Comparison of ENCODE assay signal across 22 cellular contexts in genomic region chr1:14723401-14723800, GRCh38.
A peak's percentile ranks its signal among the peaks of the same experiment; 100 is the strongest.
DNase-seq lines count a peak whose midpoint lies in the region; ATAC-seq, FAIRE-seq and TF ChIP-seq lines count a peak whose summit lies in the region.
"Had no signal": no experiment of that assay in that cellular context is flagged by ENCODE, and none has a peak within 500 bp of the region (broad histone marks: within the 10 kb centered on the region; RNA-seq: fewer than 3 reads in every experiment).

No MANE protein-coding gene starts in this region.

- H2AFZ ChIP-seq in K562 (ENCODE audit: low read depth, low read length) (no peak overlapping the region), neuronal stem cell (ENCODE audit: low read length) (no peak overlapping the region)

- intact Hi-C loops in K562 (cut with micrococcal nuclease) = no loop called here
- intact Hi-C loops in kidney (cut with DNase I) = no loop called here

- no peak for TF ChIP-seq RAD21 in K562 (CRISPR knock-in tag; conservative IDR thresholded peaks at IDR 0.05 in 1 of 2, IDR thresholded peaks at IDR 0.05 in 1 of 2)

- H3K4me2 ChIP-seq in K562 (ENCODE audit: insufficient read depth, low read length) = no peak overlapping the region
- no peak overlapping the region for H3K4me2 ChIP-seq in neuronal stem cell (ENCODE audit: insufficient read depth, low read length, poor library complexity, severe bottlenecking)

- H4K8ac ChIP-seq in neuronal stem cell (ENCODE audit: low read depth, low read length) = no peak overlapping the region

- H3K79me1 ChIP-seq in neuronal stem cell (ENCODE audit: low read depth, low read length) = no peaks in the 10 kb centered on the region

- in situ Hi-C loops in K562 (cut with MboI) = no loop called here

- H3K9me3 ChIP-seq in K562 (replicated peaks; ENCODE audit: control insufficient read depth, insufficient read depth, low read depth, low read length) = no peaks in the 10 kb centered on the region
- H3K9me3 ChIP-seq in kidney (ENCODE audit: control insufficient read depth in 1 of 2, low read length in 2 of 2) = no peaks in the 10 kb centered on the region
- H3K9me3 ChIP-seq in neuronal stem cell (replicated peaks in 1 of 2; ENCODE audit: control insufficient read depth in 2 of 2, insufficient read depth in 1 of 2, low read depth in 1 of 2, low read length in 2 of 2) = peaks cover 0 to 11% of the 10 kb centered on the region in 2 donors
- H3K9me3 ChIP-seq: BE2C, HAP-1 had no signal

- FAIRE-seq in K562 (lab: Jason Lieb, UNC) (no peak), kidney (lab: Jason Lieb, UNC) (no peak)
- FAIRE-seq: A204.1, G401.6, GM12891, HTR-8/SVneo had no signal

- H2AK5ac ChIP-seq in neuronal stem cell (ENCODE audit: low read depth, low read length) = peak overlapping the region; percentile 22

- no peak overlapping the region for H3K9ac ChIP-seq in K562 (ENCODE audit: insufficient read depth in 1 of 2, low read depth in 2 of 2, low read length in 2 of 2)
- no peak overlapping the region for H3K9ac ChIP-seq in kidney (ENCODE audit: low read length in 2 of 2)
- no peak overlapping the region for H3K9ac ChIP-seq in neuronal stem cell (ENCODE audit: low read depth, low read length, poor library complexity)

- no peak for TF ChIP-seq POLR2A in K562 (conservative IDR thresholded peaks at IDR 0.05)

- DNase-seq in K562 (ENCODE audit: extremely low read depth in 1 of 4, low spot score in 3 of 4) (no peak), kidney (peak; percentile 10), neuronal stem cell (ENCODE audit: low spot score) (no peak), T-helper 2 cell (no peak)
- DNase-seq: ACHN; BE2C; CD4-positive, CD25-positive, alpha-beta regulatory T cell; CD8-positive, alpha-beta memory T cell; COR-L47; DMS 273 treated with DMSO at 0.1 percent for 48 hours; DMS53; DND-41; EL; IMR-90; KBM-7 had no signal

- POLR2A ChIA-PET in K562 (lab: Yijun Ruan, JAX) = interaction anchor here (1.6 to 1.8 kb wide), 2 partner anchors 9 to 14 kb away, joined by 4 to 6 read pairs; no protein-coding TSS in a partner anchor

- H3K27ac ChIP-seq in K562 (ENCODE audit: extremely low read depth, low read depth, low read length) (no peak overlapping the region), kidney (ENCODE audit: low read depth in 2 of 2, low read length in 2 of 2) (no peak overlapping the region), neuronal stem cell (replicated peaks; ENCODE audit: low read length) (no peak overlapping the region)

- no peak overlapping the region for H3K14ac ChIP-seq in neuronal stem cell (ENCODE audit: low read length)

- no peaks in the 10 kb centered on the region for H3K4me1 ChIP-seq in K562 (replicated peaks in 1 of 2; ENCODE audit: control insufficient read depth in 2 of 2, insufficient read depth in 2 of 2, low read length in 2 of 2)
- H3K4me1 ChIP-seq in kidney (ENCODE audit: control insufficient read depth in 1 of 2, insufficient read depth in 1 of 2, low read depth in 1 of 2, low read length in 2 of 2) = no peaks in the 10 kb centered on the region
- H3K4me1 ChIP-seq in neuronal stem cell (ENCODE audit: control insufficient read depth in 2 of 2, insufficient read depth in 1 of 2, low read depth in 1 of 2, low read length in 2 of 2) = peaks cover 0 to 16% of the 10 kb centered on the region in 2 donors
- H3K4me1 ChIP-seq: BE2C, HAP-1 had no signal

- BruUV-seq in K562 (replicated peaks; lab: Mats Ljungman, UMichigan) = no TSS peak

- H3K4me3 ChIP-seq in K562 = no peak overlapping the region
- H3K4me3 ChIP-seq in kidney (ENCODE audit: low read length in 2 of 2) = no peak overlapping the region
- no peak overlapping the region for H3K4me3 ChIP-seq in neuronal stem cell (ENCODE audit: low read length in 2 of 2)
- H3K4me3 ChIP-seq: HAP-1 had no signal

- no peak for TF ChIP-seq EP300 in K562 (IDR thresholded peaks at IDR 0.05; ENCODE audit: low read length)

- H3K36me3 ChIP-seq in K562 (ENCODE audit: control insufficient read depth, insufficient read depth, low read length) (no peaks in the 10 kb centered on the region), kidney (ENCODE audit: control insufficient read depth in 1 of 2, insufficient read depth in 2 of 2, low read length in 2 of 2) (no peaks in the 10 kb centered on the region), neuronal stem cell (replicated peaks in 1 of 2; ENCODE audit: control insufficient read depth in 2 of 2, insufficient read depth in 2 of 2, low read length in 2 of 2) (peaks cover 0 to 30% of the 10 kb centered on the region in 2 donors)
- H3K36me3 ChIP-seq: BE2C, HAP-1 had no signal

- H4K20me1 ChIP-seq in K562 (replicated peaks; ENCODE audit: control insufficient read depth, insufficient read depth, low read length) = no peaks in the 10 kb centered on the region

- H3K4ac ChIP-seq in neuronal stem cell (ENCODE audit: low read length) = no peak overlapping the region

- H2BK15ac ChIP-seq in neuronal stem cell (ENCODE audit: low read length) = no peak overlapping the region

- TF ChIP-seq CTCF in K562 (IDR thresholded peaks at IDR 0.05 in 2 of 3, conservative IDR thresholded peaks at IDR 0.05 in 1 of 3; ENCODE audit: insufficient read depth in 2 of 3, low read depth in 1 of 3, low read length in 3 of 3) = no peak
- TF ChIP-seq CTCF in kidney (IDR thresholded peaks at IDR 0.05; ENCODE audit: borderline replicate concordance, extremely low read depth, insufficient read depth) = no peak

- H3K79me2 ChIP-seq in K562 (ENCODE audit: control insufficient read depth, insufficient read depth, low read length) = no peaks in the 10 kb centered on the region

- no peak overlapping the region for H2BK120ac ChIP-seq in neuronal stem cell (ENCODE audit: low read depth, low read length)

- H2BK12ac ChIP-seq in neuronal stem cell (ENCODE audit: low read length) = no peak overlapping the region

- CTCF ChIA-PET in K562 (lab: Yijun Ruan, JAX; ENCODE audit: low intra/inter-chr PET ratio) = no interaction called here

- 2% methylated on average over 11 of the region's 11 CpGs for WGBS in K562 (ENCODE audit: insufficient coverage, low coverage, missing lambda C conversion rate)
- no CpG with 5 or more reads among the region's 11 CpGs for WGBS in neuronal stem cell (ENCODE audit: extremely low coverage in 2 of 2, insufficient read length in 2 of 2, insufficient replicate concordance in 1 of 2), 2 donors

- no peak overlapping the region for H4K91ac ChIP-seq in neuronal stem cell (ENCODE audit: low read depth, low read length, poor library complexity)

- H3K18ac ChIP-seq in neuronal stem cell (ENCODE audit: low read length) = peak overlapping the region; percentile 5

- no peaks in the 10 kb centered on the region for H3K9me1 ChIP-seq in K562 (ENCODE audit: control insufficient read depth, insufficient read depth, low read length)

- peaks cover 37 to 56% of the 10 kb centered on the region in 2 experiments for H3K27me3 ChIP-seq in K562 (ENCODE audit: control insufficient read depth in 2 of 2, insufficient read depth in 2 of 2, low read length in 2 of 2)
- H3K27me3 ChIP-seq in neuronal stem cell (ENCODE audit: control insufficient read depth in 3 of 3, insufficient read depth in 3 of 3, low read depth in 1 of 3, low read length in 3 of 3) = no peaks in the 10 kb centered on the region
- H3K27me3 ChIP-seq: BE2C had no signal

- ATAC-seq in K562 (no peak), HG03460 (IDR thresholded peaks at IDR 0.05; ENCODE audit: unreplicated experiment) (no peak), GM19035 (IDR thresholded peaks at IDR 0.05; ENCODE audit: unreplicated experiment) (no peak)

- H2BK5ac ChIP-seq in neuronal stem cell (ENCODE audit: low read length) = no peak overlapping the region

- H3K23ac ChIP-seq in neuronal stem cell (ENCODE audit: low read depth, low read length, poor library complexity) = no peak overlapping the region

TF ChIP-seq in K562, 482 proteins besides CTCF, POLR2A, EP300 and RAD21:
- TF ChIP-seq U2AF1 (optimal IDR thresholded peaks at IDR 0.05; ENCODE audit: low read depth, low read length) (no peak), HINFP (tag; conservative IDR thresholded peaks at IDR 0.05; ENCODE audit: low read depth) (no peak), USF1 (CRISPR knock-in tag; IDR thresholded peaks at IDR 0.05) (0 out of 2 replicates have a peak, but pooled peaks have one; percentile 12)
